In genomic region chr12:40650038-40650704, GRCh38 we compare ENCODE assay signal across 29 cellular contexts. TPM values are rescaled to one million over a fixed set of nuclear protein-coding genes. Genes with fewer than 3 reads are reported as not detected.
"Had no signal": no experiment of that assay in that cellular context is flagged by ENCODE, and none has a peak within 500 bp of the region (broad histone marks: within the 10 kb centered on the region; RNA-seq: fewer than 3 reads in every experiment).

No MANE protein-coding gene starts in this region.

- H3K9me3 Mint-ChIP-seq: stimulated activated naive B cell treated with anti-CD40 and anti-IgM and Interleukin-4, amounts not matched to agents 10 μg/mL and 1 μg/mL and 100 μg/mL, for 72 hours; stimulated activated naive CD8-positive, alpha-beta T cell treated with anti-CD3 and anti-CD28 coated beads, Interleukin-15, amount 100 ng/mL, for 72 hours had no signal

- H3K4me3 ChIP-seq: coronary artery, esophagus squamous epithelium, heart right ventricle, mucosa of descending colon, right lobe of liver, suprapubic skin, transverse colon, upper lobe of right lung, uterus had no signal

- H3K27me3 Mint-ChIP-seq: naive B cell; natural killer cell treated with Interleukin-12 subunit alpha and Interleukin-12 subunit beta and Interleukin-15 and Interleukin-18, amount 100 ng/mL, for 72 hours; progenitor cell of endocrine pancreas; stimulated activated naive B cell treated with anti-CD40 and anti-IgM and Interleukin-4, amounts not matched to agents 10 μg/mL and 1 μg/mL and 100 μg/mL, for 72 hours; stimulated activated naive CD8-positive, alpha-beta T cell treated with anti-CD3 and anti-CD28 coated beads, Interleukin-15, amount 100 ng/mL, for 72 hours had no signal

- H3K27me3 ChIP-seq: esophagus squamous epithelium, heart right ventricle, right lobe of liver, suprapubic skin, transverse colon, upper lobe of right lung had no signal

- H3K4me1 Mint-ChIP-seq: naive B cell; neural crest cell; stimulated activated naive B cell treated with anti-CD40 and anti-IgM and Interleukin-4, amounts not matched to agents 10 μg/mL and 1 μg/mL and 100 μg/mL, for 72 hours; stimulated activated naive CD8-positive, alpha-beta T cell treated with anti-CD3 and anti-CD28 coated beads, Interleukin-15, amount 100 ng/mL, for 72 hours had no signal

- DNase-seq: dermis blood vessel endothelial cell; effector memory CD4-positive, alpha-beta T cell; erythroblast; esophagus squamous epithelium; foreskin melanocyte; glutamatergic neuron; heart right ventricle; hippocampal formation; kidney; mesenchymal stem cell; mucosa of descending colon; naive B cell; right lobe of liver; small intestine; stimulated activated CD4-positive, alpha-beta T cell treated with anti-CD3 and anti-CD28 coated beads, Interleukin-15, amount 100 ng/mL, for 24 hours; stimulated activated CD4-positive, alpha-beta T cell treated with anti-CD3 and anti-CD28 coated beads, Interleukin-2, amount 100 ng/mL, for 48 hours; stimulated activated naive B cell treated with anti-CD40 and anti-IgM and Interleukin-4, amounts not matched to agents 10 μg/mL and 1 μg/mL and 100 μg/mL, for 72 hours; stimulated activated naive CD8-positive, alpha-beta T cell treated with anti-CD3 and anti-CD28 coated beads, Interleukin-15, amount 100 ng/mL, for 72 hours; transverse colon; upper lobe of right lung; uterus had no signal

- H3K36me3 ChIP-seq: esophagus squamous epithelium, heart right ventricle, right lobe of liver, suprapubic skin, transverse colon, upper lobe of right lung, uterus had no signal

- H3K4me3 Mint-ChIP-seq: mesothelial cell of epicardium; naive B cell; natural killer cell treated with Interleukin-12 subunit alpha and Interleukin-12 subunit beta and Interleukin-15 and Interleukin-18, amount 100 ng/mL, for 72 hours; neural crest cell; stimulated activated naive B cell treated with anti-CD40 and anti-IgM and Interleukin-4, amounts not matched to agents 10 μg/mL and 1 μg/mL and 100 μg/mL, for 72 hours; stimulated activated naive CD8-positive, alpha-beta T cell treated with anti-CD3 and anti-CD28 coated beads, Interleukin-15, amount 100 ng/mL, for 72 hours had no signal

- H3K4me1 ChIP-seq: esophagus squamous epithelium, heart right ventricle, parathyroid adenoma, right lobe of liver, suprapubic skin, transverse colon, upper lobe of right lung, uterus had no signal

- H3K9me3 ChIP-seq: esophagus squamous epithelium, mucosa of descending colon, right lobe of liver, suprapubic skin, transverse colon, upper lobe of right lung, uterus had no signal

- H3K27ac ChIP-seq: coronary artery, esophagus squamous epithelium, heart right ventricle, parathyroid adenoma, right lobe of liver, suprapubic skin, transverse colon, upper lobe of right lung, uterus had no signal

- H3K27ac Mint-ChIP-seq: mesothelial cell of epicardium; naive B cell; natural killer cell treated with Interleukin-12 subunit alpha and Interleukin-12 subunit beta and Interleukin-15 and Interleukin-18, amount 100 ng/mL, for 72 hours; progenitor cell of endocrine pancreas; stimulated activated naive B cell treated with anti-CD40 and anti-IgM and Interleukin-4, amounts not matched to agents 10 μg/mL and 1 μg/mL and 100 μg/mL, for 72 hours; stimulated activated naive CD8-positive, alpha-beta T cell treated with anti-CD3 and anti-CD28 coated beads, Interleukin-15, amount 100 ng/mL, for 72 hours had no signal

- H3K36me3 Mint-ChIP-seq: mesothelial cell of epicardium; naive B cell; natural killer cell treated with Interleukin-12 subunit alpha and Interleukin-12 subunit beta and Interleukin-15 and Interleukin-18, amount 100 ng/mL, for 72 hours; stimulated activated naive B cell treated with anti-CD40 and anti-IgM and Interleukin-4, amounts not matched to agents 10 μg/mL and 1 μg/mL and 100 μg/mL, for 72 hours had no signal

- H2AFZ ChIP-seq: parathyroid adenoma had no signal

- H3K9ac ChIP-seq: parathyroid adenoma had no signal

- H3K79me2 ChIP-seq: parathyroid adenoma had no signal

RNA-seq across cellular contexts. Expression of gene CNTN1, which starts 42.1 kb away (rescaled TPM):
- total RNA-seq: lung microvascular endothelial cell; natural killer cell treated with Interleukin-12 subunit alpha and Interleukin-12 subunit beta and Interleukin-15 and Interleukin-18, amount 100 ng/mL, for 72 hours had no signal
